16 cellular contexts compared by ENCODE assay signal in genomic region chr11:76251223-76251575, GRCh38. TPM values are rescaled to one million over a fixed set of nuclear protein-coding genes. Genes with fewer than 3 reads are reported as not detected.
"Had no signal": no experiment of that assay in that cellular context is flagged by ENCODE, and none has a peak within 500 bp of the region (broad histone marks: within the 10 kb centered on the region; RNA-seq: fewer than 3 reads in every experiment).

No MANE protein-coding gene starts in this region.

- ATAC-seq: foreskin keratinocyte; stimulated activated memory B cell treated with anti-CD40 and anti-IgM and Interleukin-4, amounts not matched to agents 10 μg/mL and 1 μg/mL and 100 μg/mL, for 72 hours had no signal

- H3K4me3 Mint-ChIP-seq: activated naive CD8-positive, alpha-beta T cell; stimulated activated memory B cell treated with anti-CD40 and anti-IgM and Interleukin-4, amounts not matched to agents 10 μg/mL and 1 μg/mL and 100 μg/mL, for 72 hours had no signal

- DNase-seq: activated CD4-positive, alpha-beta T cell treated with anti-CD3 and anti-CD28 coated beads, Interleukin-2, amount 50 U/mL, for 1 hour; activated CD4-positive, CD25-positive, alpha-beta regulatory T cell; activated CD8-positive, alpha-beta memory T cell treated with anti-CD3 and anti-CD28 coated beads for 24 hours; activated gamma-delta T cell treated with Interleukin-2 at 50 U/mL for 16 hours; brain microvascular endothelial cell; cortex of kidney; effector CD8-positive, alpha-beta T cell; esophagus squamous epithelium; foreskin keratinocyte; pancreas; stimulated activated CD4-positive, alpha-beta T cell treated with anti-CD3 and anti-CD28 coated beads, Interleukin-2, amount 100 ng/mL, for 48 hours; tibial artery had no signal

- H3K4me1 Mint-ChIP-seq: stimulated activated memory B cell treated with anti-CD40 and anti-IgM and Interleukin-4, amounts not matched to agents 10 μg/mL and 1 μg/mL and 100 μg/mL, for 72 hours had no signal

- H3K4me1 ChIP-seq: esophagus squamous epithelium, foreskin keratinocyte, pancreas had no signal

- H3K27me3 ChIP-seq: brain microvascular endothelial cell, pancreas had no signal

- H3K9me3 ChIP-seq: esophagus squamous epithelium, pancreas, tibial artery had no signal

- H3K4me3 ChIP-seq: esophagus squamous epithelium, pancreas, tibial artery had no signal

- H3K27me3 Mint-ChIP-seq: activated naive CD8-positive, alpha-beta T cell had no signal

- H3K27ac ChIP-seq: brain microvascular endothelial cell, foreskin keratinocyte, pancreas had no signal

- H3K27ac Mint-ChIP-seq: activated naive CD8-positive, alpha-beta T cell; stimulated activated memory B cell treated with anti-CD40 and anti-IgM and Interleukin-4, amounts not matched to agents 10 μg/mL and 1 μg/mL and 100 μg/mL, for 72 hours had no signal

- H3K36me3 Mint-ChIP-seq: stimulated activated memory B cell treated with anti-CD40 and anti-IgM and Interleukin-4, amounts not matched to agents 10 μg/mL and 1 μg/mL and 100 μg/mL, for 72 hours had no signal

- H3K36me3 ChIP-seq: brain microvascular endothelial cell, esophagus squamous epithelium, pancreas, tibial artery had no signal

RNA-seq across cellular contexts. Expression of gene WNT11, which starts 44.9 kb away (rescaled TPM):
- total RNA-seq: endothelial cell of umbilical vein; T-helper 2 cell treated with Interferon-gamma antibody and Interleukin-4, amounts not matched to agents 100 ng/mL and 5 ng/mL, for 36 hours had no signal
- polyA plus RNA-seq: endothelial cell of umbilical vein had no signal
